ENCODE assay signal across 11 cellular contexts in the genomic region with DNA sequence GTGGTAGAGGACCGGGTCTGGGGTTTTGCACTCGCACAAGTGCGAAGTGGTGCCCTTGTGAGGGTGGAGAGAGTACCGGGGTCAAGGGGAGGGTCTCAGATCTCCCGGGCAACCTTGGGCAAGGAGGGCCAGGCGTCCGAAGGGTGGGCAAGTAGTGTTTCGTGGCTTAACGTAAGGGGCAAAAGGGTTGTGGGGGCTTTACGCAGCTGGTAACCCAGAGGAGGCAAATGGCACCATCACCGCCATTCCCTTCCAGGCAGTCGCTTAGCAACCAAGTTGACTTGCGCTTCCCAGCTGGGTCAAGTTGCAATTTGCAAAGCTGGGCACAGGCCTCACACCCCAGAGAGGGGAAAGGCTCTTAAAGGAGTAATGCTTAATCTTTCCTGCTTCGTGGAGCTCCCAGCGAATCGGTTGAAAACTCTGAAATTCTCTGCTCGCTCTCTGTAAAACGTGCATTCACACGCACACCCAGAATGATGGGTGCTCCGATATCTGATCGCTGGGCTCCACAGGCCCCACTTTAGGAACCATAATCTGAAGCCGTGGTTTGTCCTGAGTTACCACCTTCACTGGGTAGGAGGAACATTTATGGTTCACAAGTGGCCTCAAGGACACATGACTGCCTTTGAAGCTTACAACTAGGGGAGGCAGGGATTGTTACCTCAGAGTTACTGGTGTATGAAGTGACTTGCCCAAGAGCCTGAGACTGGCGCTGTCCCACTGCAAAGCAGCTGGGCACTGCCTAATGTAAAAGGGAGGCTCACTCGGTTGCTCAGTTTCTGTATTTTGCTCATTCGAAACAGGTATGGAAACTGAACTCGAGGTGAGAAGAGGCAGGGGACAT.
DNase-seq lines count a peak whose midpoint lies in the region; ATAC-seq, FAIRE-seq and TF ChIP-seq lines count a peak whose summit lies in the region.
"Had no signal": no experiment of that assay in that cellular context is flagged by ENCODE, and none has a peak within 500 bp of the region (broad histone marks: within the 10 kb centered on the region; RNA-seq: fewer than 3 reads in every experiment).

No MANE protein-coding gene starts in this region.

- no peak overlapping the region for H3K9ac ChIP-seq in neural progenitor cell

- peak overlapping the region; percentile 75 to 79 for H3K27ac ChIP-seq in breast epithelium
- peak overlapping the region in 1 of 10 donors; percentile 55 for H3K27ac ChIP-seq in heart right ventricle
- no peak overlapping the region for H3K27ac ChIP-seq in neural progenitor cell
- H3K27ac ChIP-seq in adrenal gland: no peak overlapping the region

- H3K9me3 Mint-ChIP-seq in MCF 10A (ENCODE audit: unreplicated experiment) (no peaks in the 10 kb centered on the region), neural progenitor cell (peaks cover 4% of the 10 kb centered on the region)

- peak overlapping the region; percentile 83 for H3K4me2 ChIP-seq in neural progenitor cell

- H3K4me3 ChIP-seq in breast epithelium: peak overlapping the region; percentile 42 to 67 (median 61)
- H3K4me3 ChIP-seq in heart right ventricle: peak overlapping the region; percentile 33 to 62 (median 54)
- H3K4me3 ChIP-seq in neural progenitor cell: peak overlapping the region; percentile 45
- H3K4me3 ChIP-seq in adrenal gland: peak overlapping the region in 1 of 4 donors; percentile 57

- H3K27ac Mint-ChIP-seq in MCF 10A (ENCODE audit: low read depth, unreplicated experiment): no peak overlapping the region
- peak overlapping the region; percentile 93 for H3K27ac Mint-ChIP-seq in neural progenitor cell

- peak overlapping the region; percentile 57 for H2AFZ ChIP-seq in neural progenitor cell (replicated peaks)

- POLR2A ChIA-PET in MCF 10A (lab: Yijun Ruan, JAX): no interaction called here

- TF ChIP-seq CTCF in breast epithelium (IDR thresholded peaks at IDR 0.05) (no peak), MCF 10A (IDR thresholded peaks at IDR 0.05; ENCODE audit: unreplicated experiment) (no peak), heart right ventricle (IDR thresholded peaks at IDR 0.05) (no peak), neural progenitor cell (IDR thresholded peaks at IDR 0.05) (no peak), adrenal gland (IDR thresholded peaks at IDR 0.05) (no peak)

- 62% methylated on average over 26 of the region's 26 CpGs for WGBS in heart right ventricle, 2 donors
- 54 to 67% (median 61%) methylated on average over 21 to 26 of the region's 26 CpGs for WGBS in adrenal gland, 4 donors

- H3K27me3 Mint-ChIP-seq in MCF 10A (ENCODE audit: insufficient read depth, unreplicated experiment) (peaks cover 18% of the 10 kb centered on the region), neural progenitor cell (ENCODE audit: insufficient read depth, low read depth) (peaks cover 6% of the 10 kb centered on the region)

- H3K4me1 Mint-ChIP-seq in MCF 10A (ENCODE audit: insufficient read depth, unreplicated experiment): peaks cover 6% of the 10 kb centered on the region
- H3K4me1 Mint-ChIP-seq in neural progenitor cell: peaks cover 15% of the 10 kb centered on the region

- no peak for TF ChIP-seq POLR2A in breast epithelium (IDR thresholded peaks at IDR 0.05)
- no peak for TF ChIP-seq POLR2A in adrenal gland (IDR thresholded peaks at IDR 0.05)

- H3K27me3 ChIP-seq in breast epithelium (peaks cover 0 to 11% of the 10 kb centered on the region in 2 donors), heart right ventricle (peaks cover 0 to 29% (median 9%) of the 10 kb centered on the region in 7 donors), neural progenitor cell (peaks cover 38% of the 10 kb centered on the region), adrenal gland (peaks cover 12% of the 10 kb centered on the region)

- ATAC-seq in heart right ventricle: peak in 2 of 8 donors; percentile 5 to 36
- ATAC-seq in HG02610 (IDR thresholded peaks at IDR 0.05; ENCODE audit: unreplicated experiment): no peak

- no peaks in the 10 kb centered on the region for H3K4me1 ChIP-seq in breast epithelium
- H3K4me1 ChIP-seq in heart right ventricle: peaks cover 0 to 16% (median 10%) of the 10 kb centered on the region in 9 donors
- peaks cover 6% of the 10 kb centered on the region for H3K4me1 ChIP-seq in neural progenitor cell
- H3K4me1 ChIP-seq in adrenal gland (replicated peaks in 1 of 2): peaks cover 0 to 8% of the 10 kb centered on the region in 2 donors

- H3K9me3 ChIP-seq in breast epithelium (no peaks in the 10 kb centered on the region), heart right ventricle (no peaks in the 10 kb centered on the region), neural progenitor cell (ENCODE audit: low read depth) (no peaks in the 10 kb centered on the region), adrenal gland (replicated peaks in 1 of 3) (no peaks in the 10 kb centered on the region)

- CTCF ChIA-PET in MCF 10A (lab: Yijun Ruan, JAX): interaction anchor here (0.6 kb wide), 1 partner anchor 483 kb away, joined by 3 read pairs; no protein-coding TSS in a partner anchor

- intact Hi-C loops in breast epithelium (cut with DNase I; ENCODE audit: low total_unique reads): no loop called here
- intact Hi-C loops in MCF 10A (cut with micrococcal nuclease): no loop called here
- intact Hi-C loops in heart right ventricle (cut with DNase I): loop anchor here in 2 of 10 donors (2.0 to 10.0 kb wide), 2 partner anchors 33 to 111 kb away; no protein-coding TSS in a partner anchor
- intact Hi-C loops in adrenal gland (cut with DNase I): no loop called here

- DNase-seq in breast epithelium (ENCODE audit: low spot score in 2 of 2): no peak
- DNase-seq in MCF 10A (ENCODE audit: unreplicated experiment): no peak
- DNase-seq in heart right ventricle: no peak
- peak; percentile 50 for DNase-seq in neural progenitor cell (ENCODE audit: low spot score)
- no peak for DNase-seq in urothelium cell line (ENCODE audit: low spot score)
- no peak for DNase-seq in inferior parietal cortex (ENCODE audit: extremely low spot score)
- no peak for DNase-seq in adrenal gland
- DNase-seq: hippocampal formation, NCI-H1048 had no signal

- H3K36me3 Mint-ChIP-seq in MCF 10A (ENCODE audit: insufficient read depth, unreplicated experiment): no peaks in the 10 kb centered on the region
- H3K36me3 Mint-ChIP-seq in neural progenitor cell: peaks cover 2% of the 10 kb centered on the region

- no peaks in the 10 kb centered on the region for H4K20me1 ChIP-seq in neural progenitor cell (ENCODE audit: low read depth)

- H3K36me3 ChIP-seq in breast epithelium (no peaks in the 10 kb centered on the region), heart right ventricle (no peaks in the 10 kb centered on the region), neural progenitor cell (no peaks in the 10 kb centered on the region), adrenal gland (replicated peaks in 1 of 2) (no peaks in the 10 kb centered on the region)

- peak; percentile 77 for FAIRE-seq in urothelium cell line (lab: Jason Lieb, UNC)
- FAIRE-seq: GM18507 had no signal

- no peaks in the 10 kb centered on the region for H3K79me2 ChIP-seq in neural progenitor cell (ENCODE audit: low read depth)

- H3K4me3 Mint-ChIP-seq in MCF 10A (ENCODE audit: unreplicated experiment): no peak overlapping the region
- peak overlapping the region; percentile 77 for H3K4me3 Mint-ChIP-seq in neural progenitor cell

- H3F3A ChIP-seq in neural progenitor cell (ENCODE audit: low read depth): no peaks in the 10 kb centered on the region

- no TSS peak for BruUV-seq in MCF 10A (replicated peaks; lab: Mats Ljungman, UMichigan)

Comparison
In these comparisons a context has a peak if more than half of its experiments do, and no peak if none do; other contexts are left out.
1. H3K27ac ChIP-seq: peak in breast epithelium (2 of 2); none in neural progenitor cell (single experiment) and adrenal gland (0 of 5).